Comparison of ENCODE assay signal across 8 cellular contexts in genomic region chr19:49746206-49746958, GRCh38. TPM values are rescaled to one million over a fixed set of nuclear protein-coding genes. Genes with fewer than 3 reads are reported as not detected.
DNase-seq lines count a peak whose midpoint lies in the region; ATAC-seq and TF ChIP-seq lines count a peak whose summit lies in the region.

No MANE protein-coding gene starts in this region.

- no peaks in the 10 kb centered on the region for H3K36me3 Mint-ChIP-seq in activated naive CD8-positive, alpha-beta T cell treated with anti-CD3 and anti-CD28 coated beads, Interleukin-2, amount 10 ng/mL, durations not matched to agents 7 days and 5 days
- no peaks in the 10 kb centered on the region for H3K36me3 Mint-ChIP-seq in stimulated activated memory B cell treated with anti-CD40 and anti-IgM and Interleukin-4, amounts not matched to agents 10 μg/mL and 1 μg/mL and 100 μg/mL, for 72 hours
- no peaks in the 10 kb centered on the region for H3K36me3 Mint-ChIP-seq in progenitor cell of endocrine pancreas (ENCODE audit: insufficient read depth)

- ATAC-seq in activated naive CD8-positive, alpha-beta T cell treated with anti-CD3 and anti-CD28 coated beads, Interleukin-2, amount 10 ng/mL, durations not matched to agents 7 days and 5 days (ENCODE audit: low read depth): peak; percentile 30
- peak; percentile 54 for ATAC-seq in stimulated activated memory B cell treated with anti-CD40 and anti-IgM and Interleukin-4, amounts not matched to agents 10 μg/mL and 1 μg/mL and 100 μg/mL, for 72 hours
- no peak for ATAC-seq in HG02588 (IDR thresholded peaks at IDR 0.05; ENCODE audit: unreplicated experiment)

- H3K27ac ChIP-seq in RWPE1: no peak overlapping the region

- no peak overlapping the region for H3K27ac Mint-ChIP-seq in activated naive CD8-positive, alpha-beta T cell treated with anti-CD3 and anti-CD28 coated beads, Interleukin-2, amount 10 ng/mL, durations not matched to agents 7 days and 5 days
- H3K27ac Mint-ChIP-seq in stimulated activated memory B cell treated with anti-CD40 and anti-IgM and Interleukin-4, amounts not matched to agents 10 μg/mL and 1 μg/mL and 100 μg/mL, for 72 hours: no peak overlapping the region
- H3K27ac Mint-ChIP-seq in progenitor cell of endocrine pancreas: no peak overlapping the region

- H3K27me3 Mint-ChIP-seq in activated naive CD8-positive, alpha-beta T cell treated with anti-CD3 and anti-CD28 coated beads, Interleukin-2, amount 10 ng/mL, durations not matched to agents 7 days and 5 days: peaks cover 3% of the 10 kb centered on the region
- H3K27me3 Mint-ChIP-seq in stimulated activated memory B cell treated with anti-CD40 and anti-IgM and Interleukin-4, amounts not matched to agents 10 μg/mL and 1 μg/mL and 100 μg/mL, for 72 hours: peaks cover 35% of the 10 kb centered on the region
- peaks cover 7% of the 10 kb centered on the region for H3K27me3 Mint-ChIP-seq in progenitor cell of endocrine pancreas

- TF ChIP-seq CTCF in RWPE1 (conservative IDR thresholded peaks at IDR 0.05; ENCODE audit: low read depth) (no peak), progenitor cell of endocrine pancreas (IDR thresholded peaks at IDR 0.05; ENCODE audit: unreplicated experiment) (no peak)

- no peaks in the 10 kb centered on the region for H3K4me1 Mint-ChIP-seq in activated naive CD8-positive, alpha-beta T cell treated with anti-CD3 and anti-CD28 coated beads, Interleukin-2, amount 10 ng/mL, durations not matched to agents 7 days and 5 days
- H3K4me1 Mint-ChIP-seq in stimulated activated memory B cell treated with anti-CD40 and anti-IgM and Interleukin-4, amounts not matched to agents 10 μg/mL and 1 μg/mL and 100 μg/mL, for 72 hours: peaks cover 5% of the 10 kb centered on the region
- H3K4me1 Mint-ChIP-seq in progenitor cell of endocrine pancreas (ENCODE audit: low read depth): no peaks in the 10 kb centered on the region

- CTCF ChIA-PET in RWPE1 (lab: Yijun Ruan, JAX): interaction anchor here (0.6 to 0.7 kb wide), 3 partner anchors 10 to 49 kb away, joined by 3 to 4 read pairs (median 3); no protein-coding TSS in a partner anchor

- POLR2A ChIA-PET in RWPE1 (lab: Yijun Ruan, JAX; ENCODE audit: low non-redundant PET): interaction anchor here (0.5 kb wide), 1 partner anchor 35 kb away, joined by 4 read pairs; no protein-coding TSS in a partner anchor
- POLR2A ChIA-PET in activated naive CD8-positive, alpha-beta T cell treated with anti-CD3 and anti-CD28 coated beads, Interleukin-2, amount 10 ng/mL, durations not matched to agents 7 days and 5 days (lab: Charles Lee): no interaction called here

- DNase-seq in COLO668 (lab: John Stamatoyannopoulos, UW; ENCODE audit: unreplicated experiment) (peak; percentile 35), RWPE1 (ENCODE audit: low spot score) (peak; percentile 80), kidney tubule cell (ENCODE audit: low spot score) (peak; percentile 14), progenitor cell of endocrine pancreas (ENCODE audit: low spot score, unreplicated experiment) (no peak), D341Med (ENCODE audit: low spot score) (no peak)
- DNase-seq in activated naive CD8-positive, alpha-beta T cell treated with anti-CD3 and anti-CD28 coated beads, Interleukin-2, amount 10 ng/mL, durations not matched to agents 7 days and 5 days: peak; percentile 46

- no peaks in the 10 kb centered on the region for H3K9me3 Mint-ChIP-seq in activated naive CD8-positive, alpha-beta T cell treated with anti-CD3 and anti-CD28 coated beads, Interleukin-2, amount 10 ng/mL, durations not matched to agents 7 days and 5 days
- H3K9me3 Mint-ChIP-seq in stimulated activated memory B cell treated with anti-CD40 and anti-IgM and Interleukin-4, amounts not matched to agents 10 μg/mL and 1 μg/mL and 100 μg/mL, for 72 hours: peaks cover 3% of the 10 kb centered on the region
- H3K9me3 Mint-ChIP-seq in progenitor cell of endocrine pancreas (ENCODE audit: low read depth): no peaks in the 10 kb centered on the region

- H3K4me3 Mint-ChIP-seq in activated naive CD8-positive, alpha-beta T cell treated with anti-CD3 and anti-CD28 coated beads, Interleukin-2, amount 10 ng/mL, durations not matched to agents 7 days and 5 days: no peak overlapping the region
- no peak overlapping the region for H3K4me3 Mint-ChIP-seq in stimulated activated memory B cell treated with anti-CD40 and anti-IgM and Interleukin-4, amounts not matched to agents 10 μg/mL and 1 μg/mL and 100 μg/mL, for 72 hours
- no peak overlapping the region for H3K4me3 Mint-ChIP-seq in progenitor cell of endocrine pancreas (ENCODE audit: low read depth)

RNA-seq across cellular contexts. Expression of gene TSKS, which starts 16.7 kb away (rescaled TPM):
- 1 to 10 TPM; 2.0 to 2.4 TPM for total RNA-seq in activated naive CD8-positive, alpha-beta T cell treated with anti-CD3 and anti-CD28 coated beads, Interleukin-2, amount 10 ng/mL, durations not matched to agents 7 days and 5 days
- total RNA-seq in progenitor cell of endocrine pancreas: not detected in 2 replicates

RNA-seq across cellular contexts. Expression of gene AP2A1, which starts 20.4 kb away (rescaled TPM):
- total RNA-seq in activated naive CD8-positive, alpha-beta T cell treated with anti-CD3 and anti-CD28 coated beads, Interleukin-2, amount 10 ng/mL, durations not matched to agents 7 days and 5 days: 10 to 100 TPM; 81.6 to 87.7 TPM
- total RNA-seq in progenitor cell of endocrine pancreas: 76.0 and 76.3 TPM in 2 replicates

RNA-seq across cellular contexts. Expression of gene CPT1C, which starts 55.5 kb away (rescaled TPM):
- 1 to 10 TPM; 2.1 to 4.1 TPM for total RNA-seq in activated naive CD8-positive, alpha-beta T cell treated with anti-CD3 and anti-CD28 coated beads, Interleukin-2, amount 10 ng/mL, durations not matched to agents 7 days and 5 days
- total RNA-seq in progenitor cell of endocrine pancreas: 49.9 and 53.1 TPM in 2 replicates

RNA-seq across cellular contexts. Expression of gene ADM5, which starts 57.0 kb away (rescaled TPM):
- total RNA-seq in activated naive CD8-positive, alpha-beta T cell treated with anti-CD3 and anti-CD28 coated beads, Interleukin-2, amount 10 ng/mL, durations not matched to agents 7 days and 5 days: 1 to 10 TPM; 4.1 to 4.3 TPM
- total RNA-seq in progenitor cell of endocrine pancreas: 7.7 TPM in 2 replicates

Comparison
In these comparisons a context has a peak if more than half of its experiments do, and no peak if none do; other contexts are left out.
1. DNase-seq: peak in COLO668 (single experiment), RWPE1 (single experiment), activated naive CD8-positive, alpha-beta T cell treated with anti-CD3 and anti-CD28 coated beads, Interleukin-2, amount 10 ng/mL, durations not matched to agents 7 days and 5 days (single experiment) and kidney tubule cell (single experiment); none in progenitor cell of endocrine pancreas (single experiment) and D341Med (single experiment).